In genomic region chr1:1217621-1218523, GRCh38 we compare ENCODE assay signal across 1 cellular context.
TF ChIP-seq lines count a peak whose summit lies in the region.

No MANE protein-coding gene starts in this region.

TF ChIP-seq in HEK293, 187 proteins besides CTCF, POLR2A, EP300 and RAD21 (continued from another document):
- no peak for TF ChIP-seq REST (tag by site-specific recombination; IDR thresholded peaks at IDR 0.05)
- TF ChIP-seq, protein P1, sequence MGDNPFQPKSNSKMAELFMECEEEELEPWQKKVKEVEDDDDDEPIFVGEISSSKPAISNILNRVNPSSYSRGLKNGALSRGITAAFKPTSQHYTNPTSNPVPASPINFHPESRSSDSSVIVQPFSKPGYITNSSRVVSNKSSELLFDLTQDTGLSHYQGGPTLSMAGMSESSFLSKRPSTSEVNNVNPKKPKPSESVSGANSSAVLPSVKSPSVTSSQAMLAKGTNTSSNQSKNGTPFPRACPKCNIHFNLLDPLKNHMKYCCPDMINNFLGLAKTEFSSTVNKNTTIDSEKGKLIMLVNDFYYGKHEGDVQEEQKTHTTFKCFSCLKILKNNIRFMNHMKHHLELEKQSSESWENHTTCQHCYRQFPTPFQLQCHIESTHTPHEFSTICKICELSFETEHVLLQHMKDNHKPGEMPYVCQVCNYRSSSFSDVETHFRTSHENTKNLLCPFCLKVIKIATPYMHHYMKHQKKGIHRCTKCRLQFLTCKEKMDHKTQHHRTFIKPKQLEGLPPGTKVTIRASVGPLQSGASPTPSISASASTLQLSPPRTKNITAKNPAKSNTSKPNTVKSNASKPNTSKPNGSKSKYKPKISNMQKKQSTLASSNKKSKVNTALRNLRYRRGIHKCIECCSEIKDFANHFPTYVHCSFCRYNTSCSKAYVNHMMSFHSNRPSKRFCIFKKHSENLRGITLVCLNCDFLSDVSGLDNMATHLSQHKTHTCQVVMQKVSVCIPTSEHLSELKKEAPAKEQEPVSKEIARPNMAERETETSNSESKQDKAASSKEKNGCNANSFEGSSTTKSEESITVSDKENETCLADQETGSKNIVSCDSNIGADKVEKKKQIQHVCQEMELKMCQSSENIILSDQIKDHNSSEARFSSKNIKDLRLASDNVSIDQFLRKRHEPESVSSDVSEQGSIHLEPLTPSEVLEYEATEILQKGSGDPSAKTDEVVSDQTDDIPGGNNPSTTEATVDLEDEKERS (tag by site-specific recombination; IDR thresholded peaks at IDR 0.05), result no peak
- TF ChIP-seq ZFHX2 (tag by site-specific recombination; conservative IDR thresholded peaks at IDR 0.05), result peak; percentile 97
- no peak for TF ChIP-seq GLI4 (tag by site-specific recombination; IDR thresholded peaks at IDR 0.05)
- no peak for TF ChIP-seq ZNF548 (tag by site-specific recombination; IDR thresholded peaks at IDR 0.05)
- TF ChIP-seq ZNF10 (tag by site-specific recombination; IDR thresholded peaks at IDR 0.05), result peak; percentile 89
- no peak for TF ChIP-seq ZNF830 (tag by site-specific recombination; IDR thresholded peaks at IDR 0.05; ENCODE audit: low read depth)
